In the genomic region with DNA sequence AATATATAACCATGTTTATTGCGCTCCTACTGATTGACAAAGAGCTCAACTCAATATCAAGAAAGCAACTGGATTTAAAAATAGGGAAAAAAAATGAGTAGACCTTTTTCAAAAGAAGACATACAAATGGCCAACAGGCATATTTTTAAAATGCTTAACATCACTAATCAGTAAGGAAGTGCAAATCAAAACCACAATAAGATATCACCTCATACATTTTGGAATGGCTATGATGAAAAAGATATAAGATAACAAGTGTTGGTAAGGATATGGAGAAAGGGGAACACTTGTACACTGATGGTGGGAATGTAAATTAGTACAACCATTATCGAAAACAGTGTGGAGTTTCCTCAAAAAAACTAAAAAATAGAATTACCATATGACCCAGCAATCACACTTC, we compare ENCODE assay signal across 2 cellular contexts.
TF ChIP-seq lines count a peak whose summit lies in the region.

No MANE protein-coding gene starts in this region.

TF ChIP-seq in HCT116, 20 proteins besides CTCF, POLR2A, EP300 and RAD21:
- no peak for TF ChIP-seq TCF7L2 (IDR thresholded peaks at IDR 0.05; ENCODE audit: borderline replicate concordance, extremely low read depth, insufficient read depth, insufficient read length)
- no peak for TF ChIP-seq ZFX (IDR thresholded peaks at IDR 0.05)
- no peak for TF ChIP-seq ZNF274 (IDR thresholded peaks at IDR 0.05; ENCODE audit: low read depth, low read length)
- TF ChIP-seq JUND (IDR thresholded peaks at IDR 0.05): no peak
- TF ChIP-seq, protein P1, sequence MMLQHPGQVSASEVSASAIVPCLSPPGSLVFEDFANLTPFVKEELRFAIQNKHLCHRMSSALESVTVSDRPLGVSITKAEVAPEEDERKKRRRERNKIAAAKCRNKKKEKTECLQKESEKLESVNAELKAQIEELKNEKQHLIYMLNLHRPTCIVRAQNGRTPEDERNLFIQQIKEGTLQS (IDR thresholded peaks at IDR 0.05): no peak
- no peak for TF ChIP-seq CEBPB (IDR thresholded peaks at IDR 0.05; ENCODE audit: low read depth)
- no peak for TF ChIP-seq YY1 (IDR thresholded peaks at IDR 0.05; ENCODE audit: extremely low read depth, insufficient replicate concordance, low read depth, low read length)

TF ChIP-seq in K562, 482 proteins besides CTCF, POLR2A, EP300 and RAD21:
- peak; percentile 47; the same call in 1 of the 2 replicates for TF ChIP-seq KHSRP (IDR thresholded peaks at IDR 0.05)
- 0 out of 2 replicates have a peak, but pooled peaks have one; percentile 65 for TF ChIP-seq GTF2A2 (tag; IDR thresholded peaks at IDR 0.05)
- TF ChIP-seq NFE2 (IDR thresholded peaks at IDR 0.05; ENCODE audit: low read depth): no peak
- TF ChIP-seq ZNF140 (CRISPR knock-in tag; IDR thresholded peaks at IDR 0.05): no peak
- TF ChIP-seq ZNF3 (CRISPR knock-in tag; IDR thresholded peaks at IDR 0.05): no peak
- TF ChIP-seq, protein P2, sequence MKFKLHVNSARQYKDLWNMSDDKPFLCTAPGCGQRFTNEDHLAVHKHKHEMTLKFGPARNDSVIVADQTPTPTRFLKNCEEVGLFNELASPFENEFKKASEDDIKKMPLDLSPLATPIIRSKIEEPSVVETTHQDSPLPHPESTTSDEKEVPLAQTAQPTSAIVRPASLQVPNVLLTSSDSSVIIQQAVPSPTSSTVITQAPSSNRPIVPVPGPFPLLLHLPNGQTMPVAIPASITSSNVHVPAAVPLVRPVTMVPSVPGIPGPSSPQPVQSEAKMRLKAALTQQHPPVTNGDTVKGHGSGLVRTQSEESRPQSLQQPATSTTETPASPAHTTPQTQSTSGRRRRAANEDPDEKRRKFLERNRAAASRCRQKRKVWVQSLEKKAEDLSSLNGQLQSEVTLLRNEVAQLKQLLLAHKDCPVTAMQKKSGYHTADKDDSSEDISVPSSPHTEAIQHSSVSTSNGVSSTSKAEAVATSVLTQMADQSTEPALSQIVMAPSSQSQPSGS (CRISPR knock-in tag; IDR thresholded peaks at IDR 0.05): no peak
- TF ChIP-seq POLR2B (IDR thresholded peaks at IDR 0.05; ENCODE audit: low read depth, partially characterized antibody): peak; percentile 26
- TF ChIP-seq ZC3H8 (IDR thresholded peaks at IDR 0.05): peak; percentile 94
- TF ChIP-seq POLR2G (IDR thresholded peaks at IDR 0.05; ENCODE audit: low read depth, low read length): peak; percentile 51; the same call in 1 of the 2 replicates
- TF ChIP-seq ZBED1 (IDR thresholded peaks at IDR 0.05): peak; percentile 81; the same call in 1 of the 2 replicates
- TF ChIP-seq SMAD2 (IDR thresholded peaks at IDR 0.05; ENCODE audit: low read depth, low read length): no peak
- TF ChIP-seq POLR2H (tag; IDR thresholded peaks at IDR 0.05; ENCODE audit: low read depth): peak; percentile 45
- TF ChIP-seq MAFK (IDR thresholded peaks at IDR 0.05; ENCODE audit: low read length): no peak
- TF ChIP-seq, protein P3, sequence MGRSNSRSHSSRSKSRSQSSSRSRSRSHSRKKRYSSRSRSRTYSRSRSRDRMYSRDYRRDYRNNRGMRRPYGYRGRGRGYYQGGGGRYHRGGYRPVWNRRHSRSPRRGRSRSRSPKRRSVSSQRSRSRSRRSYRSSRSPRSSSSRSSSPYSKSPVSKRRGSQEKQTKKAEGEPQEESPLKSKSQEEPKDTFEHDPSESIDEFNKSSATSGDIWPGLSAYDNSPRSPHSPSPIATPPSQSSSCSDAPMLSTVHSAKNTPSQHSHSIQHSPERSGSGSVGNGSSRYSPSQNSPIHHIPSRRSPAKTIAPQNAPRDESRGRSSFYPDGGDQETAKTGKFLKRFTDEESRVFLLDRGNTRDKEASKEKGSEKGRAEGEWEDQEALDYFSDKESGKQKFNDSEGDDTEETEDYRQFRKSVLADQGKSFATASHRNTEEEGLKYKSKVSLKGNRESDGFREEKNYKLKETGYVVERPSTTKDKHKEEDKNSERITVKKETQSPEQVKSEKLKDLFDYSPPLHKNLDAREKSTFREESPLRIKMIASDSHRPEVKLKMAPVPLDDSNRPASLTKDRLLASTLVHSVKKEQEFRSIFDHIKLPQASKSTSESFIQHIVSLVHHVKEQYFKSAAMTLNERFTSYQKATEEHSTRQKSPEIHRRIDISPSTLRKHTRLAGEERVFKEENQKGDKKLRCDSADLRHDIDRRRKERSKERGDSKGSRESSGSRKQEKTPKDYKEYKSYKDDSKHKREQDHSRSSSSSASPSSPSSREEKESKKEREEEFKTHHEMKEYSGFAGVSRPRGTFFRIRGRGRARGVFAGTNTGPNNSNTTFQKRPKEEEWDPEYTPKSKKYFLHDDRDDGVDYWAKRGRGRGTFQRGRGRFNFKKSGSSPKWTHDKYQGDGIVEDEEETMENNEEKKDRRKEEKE (IDR thresholded peaks at IDR 0.05; ENCODE audit: borderline replicate concordance in 1 of 2, control insufficient read depth in 1 of 2, low read depth in 2 of 2, low read length in 1 of 2): peak in 1 of 2 experiments; percentile 91; a peak in 2 of 4 replicates
- no peak for TF ChIP-seq ZNF586 (CRISPR knock-in tag; conservative IDR thresholded peaks at IDR 0.05)
- TF ChIP-seq HNRNPL (IDR thresholded peaks at IDR 0.05; ENCODE audit: low read depth, low read length): peak; percentile 74
- TF ChIP-seq, protein P4, sequence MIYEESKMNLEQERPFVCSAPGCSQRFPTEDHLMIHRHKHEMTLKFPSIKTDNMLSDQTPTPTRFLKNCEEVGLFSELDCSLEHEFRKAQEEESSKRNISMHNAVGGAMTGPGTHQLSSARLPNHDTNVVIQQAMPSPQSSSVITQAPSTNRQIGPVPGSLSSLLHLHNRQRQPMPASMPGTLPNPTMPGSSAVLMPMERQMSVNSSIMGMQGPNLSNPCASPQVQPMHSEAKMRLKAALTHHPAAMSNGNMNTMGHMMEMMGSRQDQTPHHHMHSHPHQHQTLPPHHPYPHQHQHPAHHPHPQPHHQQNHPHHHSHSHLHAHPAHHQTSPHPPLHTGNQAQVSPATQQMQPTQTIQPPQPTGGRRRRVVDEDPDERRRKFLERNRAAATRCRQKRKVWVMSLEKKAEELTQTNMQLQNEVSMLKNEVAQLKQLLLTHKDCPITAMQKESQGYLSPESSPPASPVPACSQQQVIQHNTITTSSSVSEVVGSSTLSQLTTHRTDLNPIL (CRISPR knock-in tag; IDR thresholded peaks at IDR 0.05): no peak
- no peak for TF ChIP-seq CBX5 (IDR thresholded peaks at IDR 0.05; ENCODE audit: borderline replicate concordance, low read depth)
- TF ChIP-seq, protein P5, sequence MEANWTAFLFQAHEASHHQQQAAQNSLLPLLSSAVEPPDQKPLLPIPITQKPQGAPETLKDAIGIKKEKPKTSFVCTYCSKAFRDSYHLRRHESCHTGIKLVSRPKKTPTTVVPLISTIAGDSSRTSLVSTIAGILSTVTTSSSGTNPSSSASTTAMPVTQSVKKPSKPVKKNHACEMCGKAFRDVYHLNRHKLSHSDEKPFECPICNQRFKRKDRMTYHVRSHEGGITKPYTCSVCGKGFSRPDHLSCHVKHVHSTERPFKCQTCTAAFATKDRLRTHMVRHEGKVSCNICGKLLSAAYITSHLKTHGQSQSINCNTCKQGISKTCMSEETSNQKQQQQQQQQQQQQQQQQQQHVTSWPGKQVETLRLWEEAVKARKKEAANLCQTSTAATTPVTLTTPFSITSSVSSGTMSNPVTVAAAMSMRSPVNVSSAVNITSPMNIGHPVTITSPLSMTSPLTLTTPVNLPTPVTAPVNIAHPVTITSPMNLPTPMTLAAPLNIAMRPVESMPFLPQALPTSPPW (CRISPR knock-in tag; IDR thresholded peaks at IDR 0.05): no peak
- TF ChIP-seq MEIS2 (IDR thresholded peaks at IDR 0.05; ENCODE audit: partially characterized antibody): no peak
- TF ChIP-seq ZNF561 (CRISPR knock-in tag; conservative IDR thresholded peaks at IDR 0.05): no peak
- peak; percentile 37 for TF ChIP-seq TBP (optimal IDR thresholded peaks at IDR 0.05; ENCODE audit: low read depth, low read length)
- TF ChIP-seq TEAD4 (IDR thresholded peaks at IDR 0.05; ENCODE audit: low read length): peak; percentile 74
- TF ChIP-seq TEAD4 (CRISPR knock-in tag; IDR thresholded peaks at IDR 0.05; ENCODE audit: borderline replicate concordance): no peak
- no peak for TF ChIP-seq ILF3 (IDR thresholded peaks at IDR 0.05; ENCODE audit: borderline replicate concordance)
- TF ChIP-seq ZZZ3 (IDR thresholded peaks at IDR 0.05): no peak
- peak; percentile 80 for TF ChIP-seq SUPT5H (IDR thresholded peaks at IDR 0.05)
- TF ChIP-seq, protein P6, sequence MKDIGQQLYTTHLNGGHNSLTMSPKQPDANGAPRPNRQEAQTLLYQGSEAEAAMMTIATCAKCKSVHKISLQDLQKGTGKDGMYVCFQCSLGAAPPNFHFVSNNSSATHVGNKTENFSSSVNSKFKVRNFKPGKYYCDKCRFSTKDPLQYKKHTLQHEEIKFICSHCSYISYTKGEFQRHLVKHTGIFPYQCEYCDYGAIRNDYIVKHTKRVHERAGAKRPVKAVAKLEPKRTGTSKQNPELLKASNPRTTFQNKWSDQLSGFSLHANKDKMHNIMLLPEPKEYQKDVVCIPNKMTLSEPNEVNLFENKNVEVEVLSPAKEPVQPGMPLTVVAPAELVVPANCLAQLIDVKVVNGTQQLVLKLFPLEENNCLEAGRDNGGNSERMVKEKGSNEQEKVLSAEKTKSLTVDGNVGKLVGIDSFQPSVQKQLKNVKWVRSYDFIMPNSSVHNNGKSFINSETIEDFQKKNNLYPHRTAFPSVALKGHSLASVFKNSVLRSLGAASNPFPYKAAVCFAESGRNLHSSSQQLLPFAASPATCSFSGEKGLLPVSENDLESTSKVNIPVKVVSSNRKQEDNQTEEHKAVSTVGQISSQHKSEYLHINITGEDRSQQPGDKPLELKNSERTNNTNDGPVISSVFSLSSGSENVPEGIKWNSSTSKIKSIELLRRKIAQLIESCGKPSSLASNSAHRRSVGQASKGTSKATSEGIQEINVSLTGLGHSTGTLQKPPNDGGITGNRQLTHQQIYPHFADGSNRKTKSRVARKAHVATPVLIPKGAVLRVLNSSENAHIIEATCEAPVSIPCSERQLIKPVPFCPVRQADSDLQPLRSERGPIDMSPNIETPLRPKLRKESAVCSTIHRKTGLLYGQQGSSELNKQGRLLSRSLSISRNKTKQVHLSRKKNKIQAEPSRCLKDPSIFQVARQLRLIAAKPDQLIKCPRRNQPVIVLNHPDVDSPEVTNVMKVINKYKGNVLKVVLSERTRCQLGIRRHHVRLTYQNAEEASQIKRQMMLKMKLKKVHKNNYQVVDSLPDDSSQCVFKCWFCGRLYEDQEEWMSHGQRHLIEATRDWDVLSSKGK (CRISPR knock-in tag; IDR thresholded peaks at IDR 0.05): no peak
- no peak for TF ChIP-seq ATF1 (CRISPR knock-in tag; IDR thresholded peaks at IDR 0.05)
- no peak for TF ChIP-seq ATF1 (tag; IDR thresholded peaks at IDR 0.05)
- TF ChIP-seq POLR2AphosphoS5 (IDR thresholded peaks at IDR 0.05; ENCODE audit: control insufficient read depth, insufficient read depth, low read depth, low read length): peak; percentile 84
- TF ChIP-seq PHF20 (IDR thresholded peaks at IDR 0.05; ENCODE audit: partially characterized antibody): no peak
- peak in 1 of 2 experiments; percentile 51; a peak in 1 of 4 replicates for TF ChIP-seq NONO (IDR thresholded peaks at IDR 0.05; ENCODE audit: low read depth in 2 of 2, low read length in 1 of 2)
- TF ChIP-seq PML (IDR thresholded peaks at IDR 0.05; ENCODE audit: low read length): peak; percentile 97
- TF ChIP-seq, protein P7, sequence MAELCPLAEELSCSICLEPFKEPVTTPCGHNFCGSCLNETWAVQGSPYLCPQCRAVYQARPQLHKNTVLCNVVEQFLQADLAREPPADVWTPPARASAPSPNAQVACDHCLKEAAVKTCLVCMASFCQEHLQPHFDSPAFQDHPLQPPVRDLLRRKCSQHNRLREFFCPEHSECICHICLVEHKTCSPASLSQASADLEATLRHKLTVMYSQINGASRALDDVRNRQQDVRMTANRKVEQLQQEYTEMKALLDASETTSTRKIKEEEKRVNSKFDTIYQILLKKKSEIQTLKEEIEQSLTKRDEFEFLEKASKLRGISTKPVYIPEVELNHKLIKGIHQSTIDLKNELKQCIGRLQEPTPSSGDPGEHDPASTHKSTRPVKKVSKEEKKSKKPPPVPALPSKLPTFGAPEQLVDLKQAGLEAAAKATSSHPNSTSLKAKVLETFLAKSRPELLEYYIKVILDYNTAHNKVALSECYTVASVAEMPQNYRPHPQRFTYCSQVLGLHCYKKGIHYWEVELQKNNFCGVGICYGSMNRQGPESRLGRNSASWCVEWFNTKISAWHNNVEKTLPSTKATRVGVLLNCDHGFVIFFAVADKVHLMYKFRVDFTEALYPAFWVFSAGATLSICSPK (IDR thresholded peaks at IDR 0.05; ENCODE audit: borderline replicate concordance): no peak
- TF ChIP-seq RB1 (IDR thresholded peaks at IDR 0.05; ENCODE audit: low read depth): no peak
- TF ChIP-seq, protein P8, sequence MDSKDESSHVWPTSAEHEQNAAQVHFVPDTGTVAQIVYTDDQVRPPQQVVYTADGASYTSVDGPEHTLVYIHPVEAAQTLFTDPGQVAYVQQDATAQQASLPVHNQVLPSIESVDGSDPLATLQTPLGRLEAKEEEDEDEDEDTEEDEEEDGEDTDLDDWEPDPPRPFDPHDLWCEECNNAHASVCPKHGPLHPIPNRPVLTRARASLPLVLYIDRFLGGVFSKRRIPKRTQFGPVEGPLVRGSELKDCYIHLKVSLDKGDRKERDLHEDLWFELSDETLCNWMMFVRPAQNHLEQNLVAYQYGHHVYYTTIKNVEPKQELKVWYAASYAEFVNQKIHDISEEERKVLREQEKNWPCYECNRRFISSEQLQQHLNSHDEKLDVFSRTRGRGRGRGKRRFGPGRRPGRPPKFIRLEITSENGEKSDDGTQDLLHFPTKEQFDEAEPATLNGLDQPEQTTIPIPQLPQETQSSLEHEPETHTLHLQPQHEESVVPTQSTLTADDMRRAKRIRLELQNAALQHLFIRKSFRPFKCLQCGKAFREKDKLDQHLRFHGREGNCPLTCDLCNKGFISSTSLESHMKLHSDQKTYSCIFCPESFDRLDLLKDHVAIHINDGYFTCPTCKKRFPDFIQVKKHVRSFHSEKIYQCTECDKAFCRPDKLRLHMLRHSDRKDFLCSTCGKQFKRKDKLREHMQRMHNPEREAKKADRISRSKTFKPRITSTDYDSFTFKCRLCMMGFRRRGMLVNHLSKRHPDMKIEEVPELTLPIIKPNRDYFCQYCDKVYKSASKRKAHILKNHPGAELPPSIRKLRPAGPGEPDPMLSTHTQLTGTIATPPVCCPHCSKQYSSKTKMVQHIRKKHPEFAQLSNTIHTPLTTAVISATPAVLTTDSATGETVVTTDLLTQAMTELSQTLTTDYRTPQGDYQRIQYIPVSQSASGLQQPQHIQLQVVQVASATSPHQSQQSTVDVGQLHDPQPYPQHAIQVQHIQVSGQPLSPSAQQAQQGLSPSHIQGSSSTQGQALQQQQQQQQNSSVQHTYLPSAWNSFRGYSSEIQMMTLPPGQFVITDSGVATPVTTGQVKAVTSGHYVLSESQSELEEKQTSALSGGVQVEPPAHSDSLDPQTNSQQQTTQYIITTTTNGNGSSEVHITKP (IDR thresholded peaks at IDR 0.05; ENCODE audit: partially characterized antibody): no peak
- TF ChIP-seq RBFOX2 (IDR thresholded peaks at IDR 0.05; ENCODE audit: low read depth, low read length): peak; percentile 66
- no peak for TF ChIP-seq SMARCC2 (IDR thresholded peaks at IDR 0.05; ENCODE audit: low read depth)
- TF ChIP-seq, protein P9, sequence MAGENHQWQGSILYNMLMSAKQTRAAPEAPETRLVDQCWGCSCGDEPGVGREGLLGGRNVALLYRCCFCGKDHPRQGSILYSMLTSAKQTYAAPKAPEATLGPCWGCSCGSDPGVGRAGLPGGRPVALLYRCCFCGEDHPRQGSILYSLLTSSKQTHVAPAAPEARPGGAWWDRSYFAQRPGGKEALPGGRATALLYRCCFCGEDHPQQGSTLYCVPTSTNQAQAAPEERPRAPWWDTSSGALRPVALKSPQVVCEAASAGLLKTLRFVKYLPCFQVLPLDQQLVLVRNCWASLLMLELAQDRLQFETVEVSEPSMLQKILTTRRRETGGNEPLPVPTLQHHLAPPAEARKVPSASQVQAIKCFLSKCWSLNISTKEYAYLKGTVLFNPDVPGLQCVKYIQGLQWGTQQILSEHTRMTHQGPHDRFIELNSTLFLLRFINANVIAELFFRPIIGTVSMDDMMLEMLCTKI (IDR thresholded peaks at IDR 0.05; ENCODE audit: partially characterized antibody): no peak
